ENCODE assay signal across 1 cellular context in genomic region chr12:65941388-65941787, GRCh38.
TF ChIP-seq lines count a peak whose summit lies in the region.

No MANE protein-coding gene starts in this region.

TF ChIP-seq in K562, 482 proteins besides CTCF, POLR2A, EP300 and RAD21 (continued from another document):
- TF ChIP-seq MNT (conservative IDR thresholded peaks at IDR 0.05) (no peak), HDAC2 (IDR thresholded peaks at IDR 0.05) (no peak), STAG1 (CRISPR knock-in tag; IDR thresholded peaks at IDR 0.05; ENCODE audit: borderline replicate concordance) (no peak)
TF ChIP-seq in K562: peak in this region for 2.
